15 cellular contexts compared by ENCODE assay signal in genomic region chr16:72789921-72790320, GRCh38.
DNase-seq lines count a peak whose midpoint lies in the region; TF ChIP-seq lines count a peak whose summit lies in the region.
"Had no signal": no experiment of that assay in that cellular context is flagged by ENCODE, and none has a peak within 500 bp of the region (broad histone marks: within the 10 kb centered on the region; RNA-seq: fewer than 3 reads in every experiment).

No MANE protein-coding gene starts in this region.

- H3K9me2 ChIP-seq in OCI-LY7 (ENCODE audit: insufficient read depth, low read length) = no peaks in the 10 kb centered on the region

- H3K36me3 Mint-ChIP-seq in chondrocyte (ENCODE audit: low read depth) = peaks cover 47% of the 10 kb centered on the region
- peaks cover 41% of the 10 kb centered on the region for H3K36me3 Mint-ChIP-seq in neural crest cell (ENCODE audit: low read depth)
- H3K36me3 Mint-ChIP-seq in progenitor cell of endocrine pancreas (ENCODE audit: insufficient read depth) = peaks cover 47% of the 10 kb centered on the region
- H3K36me3 Mint-ChIP-seq in activated naive CD4-positive, alpha-beta T cell treated with anti-CD3 and anti-CD28 coated beads for 36 hours (ENCODE audit: low read depth) = peaks cover 1% of the 10 kb centered on the region
- H3K36me3 Mint-ChIP-seq: CD4-positive, alpha-beta memory T cell had no signal

- H4K20me1 ChIP-seq in OCI-LY7 (ENCODE audit: insufficient read depth, low read length) = no peaks in the 10 kb centered on the region

- H3K4me3 Mint-ChIP-seq in chondrocyte (ENCODE audit: unreplicated experiment) = no peak overlapping the region
- peak overlapping the region; percentile 31 for H3K4me3 Mint-ChIP-seq in neural crest cell
- no peak overlapping the region for H3K4me3 Mint-ChIP-seq in progenitor cell of endocrine pancreas (ENCODE audit: low read depth)
- no peak overlapping the region for H3K4me3 Mint-ChIP-seq in activated naive CD4-positive, alpha-beta T cell treated with anti-CD3 and anti-CD28 coated beads for 36 hours

- no peaks in the 10 kb centered on the region for H3K36me3 ChIP-seq in OCI-LY7 (ENCODE audit: insufficient read depth, low read length)

- DNase-seq in OCI-LY7 (ENCODE audit: low spot score) (no peak), chondrocyte (ENCODE audit: low spot score) (no peak), neural crest cell (ENCODE audit: low read depth, low spot score) (no peak), NCI-H1436 (lab: John Stamatoyannopoulos, UW) (no peak), progenitor cell of endocrine pancreas (ENCODE audit: low spot score, unreplicated experiment) (no peak)
- DNase-seq in activated naive CD4-positive, alpha-beta T cell treated with anti-CD3 and anti-CD28 coated beads for 36 hours = no peak
- DNase-seq: C1 segment of cervical spinal cord; Calu3; CD4-positive, alpha-beta memory T cell; COR-L47; DMS153; DND-41; GM23248; H7; HCEC 1CT had no signal

- H3K27ac Mint-ChIP-seq in chondrocyte (ENCODE audit: unreplicated experiment) (peak overlapping the region; percentile 67), neural crest cell (ENCODE audit: unreplicated experiment) (no peak overlapping the region), progenitor cell of endocrine pancreas (no peak overlapping the region)
- no peak overlapping the region for H3K27ac Mint-ChIP-seq in activated naive CD4-positive, alpha-beta T cell treated with anti-CD3 and anti-CD28 coated beads for 36 hours

- POLR2A ChIA-PET in OCI-LY7 (lab: Charles Lee) = interaction anchor here (0.8 kb wide), 1 partner anchor 239 kb away, joined by 3 read pairs; no protein-coding TSS in a partner anchor

- BruUV-seq in OCI-LY7 (replicated peaks; lab: Mats Ljungman, UMichigan) = TSS peak; percentile 35

- H3K27ac ChIP-seq in OCI-LY7 (ENCODE audit: low read depth, low read length, poor library complexity, severe bottlenecking) = no peak overlapping the region
- H3K27ac ChIP-seq: GM23248 had no signal

- TF ChIP-seq CTCF in OCI-LY7 (conservative IDR thresholded peaks at IDR 0.05; ENCODE audit: low read length) (no peak), chondrocyte (IDR thresholded peaks at IDR 0.05) (no peak), neural crest cell (conservative IDR thresholded peaks at IDR 0.05) (no peak), progenitor cell of endocrine pancreas (IDR thresholded peaks at IDR 0.05; ENCODE audit: unreplicated experiment) (no peak)

- intact Hi-C loops in OCI-LY7 (cut with micrococcal nuclease; ENCODE audit: unreplicated experiment) = no loop called here
- intact Hi-C loops in activated naive CD4-positive, alpha-beta T cell treated with anti-CD3 and anti-CD28 coated beads for 36 hours (cut with micrococcal nuclease) = loop anchor here (5.0 kb wide), 1 partner anchor 318 kb away; no protein-coding TSS in a partner anchor

- H3K9me3 ChIP-seq in OCI-LY7 (ENCODE audit: low read length) = no peaks in the 10 kb centered on the region

- H3K4me2 ChIP-seq in OCI-LY7 (ENCODE audit: low read length) = no peak overlapping the region

- CTCF ChIA-PET in OCI-LY7 (lab: Charles Lee; ENCODE audit: unreplicated experiment) = no interaction called here
- CTCF ChIA-PET in activated naive CD4-positive, alpha-beta T cell treated with anti-CD3 and anti-CD28 coated beads for 36 hours (lab: Charles Lee) = interaction anchor here (1.1 kb wide), 1 partner anchor 43 kb away, joined by 7 read pairs; no protein-coding TSS in a partner anchor

- H3K4me1 ChIP-seq in OCI-LY7 (ENCODE audit: insufficient read depth, low read length, poor library complexity, severe bottlenecking) = no peaks in the 10 kb centered on the region

- no peak overlapping the region for H3K4me3 ChIP-seq in OCI-LY7 (ENCODE audit: low read depth, low read length, poor library complexity, severe bottlenecking)
- H3K4me3 ChIP-seq: GM23248 had no signal

- H3K4me1 Mint-ChIP-seq in chondrocyte (ENCODE audit: low read depth) (peaks cover 53% of the 10 kb centered on the region), neural crest cell (peaks cover 46% of the 10 kb centered on the region), progenitor cell of endocrine pancreas (ENCODE audit: low read depth) (peaks cover 28% of the 10 kb centered on the region)
- H3K4me1 Mint-ChIP-seq in activated naive CD4-positive, alpha-beta T cell treated with anti-CD3 and anti-CD28 coated beads for 36 hours (ENCODE audit: low read depth) = peaks cover 14% of the 10 kb centered on the region

- H2AFZ ChIP-seq in OCI-LY7 (ENCODE audit: low read length) = no peak overlapping the region
- H2AFZ ChIP-seq: GM23248 had no signal

- no peaks in the 10 kb centered on the region for H3K79me2 ChIP-seq in OCI-LY7 (ENCODE audit: insufficient read depth, low read depth, low read length)

- H3K9me3 Mint-ChIP-seq in chondrocyte (ENCODE audit: low read depth) = no peaks in the 10 kb centered on the region
- H3K9me3 Mint-ChIP-seq in neural crest cell = no peaks in the 10 kb centered on the region
- H3K9me3 Mint-ChIP-seq in progenitor cell of endocrine pancreas (ENCODE audit: low read depth) = no peaks in the 10 kb centered on the region
- H3K9me3 Mint-ChIP-seq in activated naive CD4-positive, alpha-beta T cell treated with anti-CD3 and anti-CD28 coated beads for 36 hours = no peaks in the 10 kb centered on the region

- H3K27me3 Mint-ChIP-seq in chondrocyte (ENCODE audit: low read depth) (no peaks in the 10 kb centered on the region), neural crest cell (ENCODE audit: low read depth) (peaks cover 2% of the 10 kb centered on the region), progenitor cell of endocrine pancreas (no peaks in the 10 kb centered on the region)
- peaks cover 25% of the 10 kb centered on the region for H3K27me3 Mint-ChIP-seq in activated naive CD4-positive, alpha-beta T cell treated with anti-CD3 and anti-CD28 coated beads for 36 hours (ENCODE audit: low read depth)
